16 cellular contexts compared by ENCODE assay signal in the genomic region with DNA sequence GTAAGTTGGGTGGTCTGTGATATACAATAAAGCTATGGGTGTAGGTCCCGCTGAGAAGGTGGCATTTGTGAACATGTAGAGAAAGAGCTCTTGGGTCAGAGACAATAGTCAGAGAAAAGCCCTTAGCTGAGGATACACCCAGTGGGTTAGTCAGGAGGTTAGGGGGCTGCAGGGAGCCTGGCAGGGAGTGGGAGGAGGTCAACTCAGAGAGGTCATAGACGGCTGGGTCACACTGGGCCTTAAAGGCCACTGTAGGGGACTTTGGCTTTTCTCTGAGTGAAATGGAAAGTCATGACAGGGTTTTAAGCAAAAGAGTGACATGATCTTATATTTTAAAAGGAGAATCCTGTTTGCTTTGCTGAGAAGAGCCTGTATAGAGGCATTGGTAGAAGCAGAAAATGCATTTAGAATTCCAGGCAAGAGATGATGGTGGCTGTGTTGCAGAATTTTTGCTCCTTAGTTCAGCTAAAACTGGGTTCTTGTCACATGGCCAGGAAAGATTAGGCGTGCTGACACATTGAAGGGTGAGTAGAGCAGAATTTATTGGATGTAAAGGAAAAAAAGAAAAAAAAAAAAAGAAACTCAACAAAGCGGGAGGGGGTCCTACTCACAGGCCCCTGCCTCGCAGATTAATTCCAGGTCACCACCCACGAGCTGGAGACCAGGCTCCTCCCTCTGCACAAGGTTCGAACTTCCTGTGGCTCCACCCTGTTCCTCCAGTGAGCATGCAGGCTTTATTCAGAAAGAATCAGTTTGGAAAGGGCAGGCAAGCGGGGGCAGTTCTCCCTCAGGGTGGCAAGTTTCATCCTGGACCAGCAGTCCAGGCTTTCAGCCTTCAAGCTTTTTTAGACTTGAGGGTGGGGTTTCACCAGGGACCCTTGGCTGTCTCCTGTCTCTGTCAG. TPM values are rescaled to one million over a fixed set of nuclear protein-coding genes. Genes with fewer than 3 reads are reported as not detected.
A peak's percentile ranks its signal among the peaks of the same experiment; 100 is the strongest.
DNase-seq lines count a peak whose midpoint lies in the region; ATAC-seq and TF ChIP-seq lines count a peak whose summit lies in the region.
"Had no signal": no experiment of that assay in that cellular context is flagged by ENCODE, and none has a peak within 500 bp of the region (broad histone marks: within the 10 kb centered on the region; RNA-seq: fewer than 3 reads in every experiment).

No MANE protein-coding gene starts in this region.

- H3K4me1 ChIP-seq in RWPE2 (ENCODE audit: insufficient read depth, poor library complexity, severe bottlenecking), result peaks cover 12% of the 10 kb centered on the region
- H3K4me1 ChIP-seq in esophagus squamous epithelium, result peaks cover 16 to 83% (median 28%) of the 10 kb centered on the region in 3 donors

- no peak for ATAC-seq in RWPE2 (ENCODE audit: low read depth)
- ATAC-seq: pancreas had no signal

- peaks cover 17% of the 10 kb centered on the region for H3K4me1 Mint-ChIP-seq in mesothelial cell of epicardium
- H3K4me1 Mint-ChIP-seq: activated B cell treated with CpG ODN at 0.5 μM for 24 hours had no signal

- no peaks in the 10 kb centered on the region for H3K9me3 ChIP-seq in RWPE2 (ENCODE audit: severe bottlenecking)
- no peaks in the 10 kb centered on the region for H3K9me3 ChIP-seq in esophagus squamous epithelium
- H3K9me3 ChIP-seq: pancreas had no signal

- H3K27ac ChIP-seq in C4-2B, result peak overlapping the region; percentile 31
- peak overlapping the region; percentile 32 for H3K27ac ChIP-seq in RWPE2 (ENCODE audit: poor library complexity, severe bottlenecking)
- H3K27ac ChIP-seq in esophagus squamous epithelium, result peak overlapping the region; percentile 35 to 87 (median 66)
- H3K27ac ChIP-seq: pancreas, SK-N-MC had no signal

- 34 to 35% methylated on average over 7 to 8 of the region's 8 CpGs for WGBS in esophagus squamous epithelium, 2 donors

- no peak for TF ChIP-seq POLR2A in esophagus squamous epithelium (IDR thresholded peaks at IDR 0.05)

- peaks cover 45% of the 10 kb centered on the region for H3K9me3 Mint-ChIP-seq in mesothelial cell of epicardium

- no peaks in the 10 kb centered on the region for H3K27me3 Mint-ChIP-seq in mesothelial cell of epicardium (ENCODE audit: low read depth)
- H3K27me3 Mint-ChIP-seq: activated B cell treated with CpG ODN at 0.5 μM for 24 hours had no signal

- no peak for TF ChIP-seq CTCF in C4-2B (conservative IDR thresholded peaks at IDR 0.05)
- TF ChIP-seq CTCF in RWPE2 (IDR thresholded peaks at IDR 0.05; ENCODE audit: poor library complexity, severe bottlenecking), result no peak
- TF ChIP-seq CTCF in esophagus squamous epithelium (IDR thresholded peaks at IDR 0.05), result no peak
- TF ChIP-seq CTCF in mesothelial cell of epicardium (IDR thresholded peaks at IDR 0.05; ENCODE audit: unreplicated experiment), result no peak

- peak overlapping the region; percentile 22 for H3K27ac Mint-ChIP-seq in mesothelial cell of epicardium
- H3K27ac Mint-ChIP-seq: activated B cell treated with CpG ODN at 0.5 μM for 24 hours had no signal

- intact Hi-C loops in esophagus squamous epithelium (cut with DNase I), result no loop called here

- H3K4me3 Mint-ChIP-seq in mesothelial cell of epicardium, result no peak overlapping the region
- H3K4me3 Mint-ChIP-seq: activated B cell treated with CpG ODN at 0.5 μM for 24 hours had no signal

- H3K27me3 ChIP-seq in RWPE2 (ENCODE audit: insufficient read depth, poor library complexity, severe bottlenecking) (no peaks in the 10 kb centered on the region), esophagus squamous epithelium (no peaks in the 10 kb centered on the region)
- H3K27me3 ChIP-seq: pancreas had no signal

- H3K4me3 ChIP-seq in RWPE2 (ENCODE audit: severe bottlenecking), result no peak overlapping the region
- no peak overlapping the region for H3K4me3 ChIP-seq in esophagus squamous epithelium
- H3K4me3 ChIP-seq: pancreas, SK-N-MC had no signal

- peaks cover 71% of the 10 kb centered on the region for H3K36me3 Mint-ChIP-seq in mesothelial cell of epicardium

- peaks cover 33% of the 10 kb centered on the region for H3K36me3 ChIP-seq in RWPE2 (ENCODE audit: low read depth)
- H3K36me3 ChIP-seq in esophagus squamous epithelium, result peaks cover 0 to 67% (median 15%) of the 10 kb centered on the region in 3 donors

- DNase-seq in RWPE2 (ENCODE audit: low spot score), result no peak
- DNase-seq in esophagus squamous epithelium (lab: John Stamatoyannopoulos, UW), result no peak
- no peak for DNase-seq in mesothelial cell of epicardium (ENCODE audit: low spot score in 2 of 2, unreplicated experiment in 2 of 2)
- DNase-seq in superior temporal gyrus (ENCODE audit: extremely low spot score), result no peak
- DNase-seq in NCI-H526 treated with DMSO at 0.1 percent for 48 hours (lab: John Stamatoyannopoulos, UW), result no peak
- DNase-seq in NCI-H748 treated with DMSO at 0.1 percent for 48 hours (lab: John Stamatoyannopoulos, UW), result no peak
- DNase-seq in SIG-M5 treated with dmso at 0.1 percent for 504 hours (lab: John Stamatoyannopoulos, UW; ENCODE audit: unreplicated experiment), result no peak
- DNase-seq: activated B cell treated with CpG ODN at 0.5 μM for 24 hours, AML-193, DMS153, erythroblast, hypothalamus, NCI-H226, pancreas had no signal

RNA-seq across cellular contexts. Expression of a gene that starts 16.9 kb away (rescaled TPM):
- total RNA-seq in esophagus squamous epithelium, result 100 to 1,000 TPM; 105 to 209 (median 158) TPM
- 29.8 to 36.3 TPM (median 32.6 TPM) in 3 replicates for total RNA-seq in mesothelial cell of epicardium
